15 cellular contexts compared by ENCODE assay signal in the genomic region with DNA sequence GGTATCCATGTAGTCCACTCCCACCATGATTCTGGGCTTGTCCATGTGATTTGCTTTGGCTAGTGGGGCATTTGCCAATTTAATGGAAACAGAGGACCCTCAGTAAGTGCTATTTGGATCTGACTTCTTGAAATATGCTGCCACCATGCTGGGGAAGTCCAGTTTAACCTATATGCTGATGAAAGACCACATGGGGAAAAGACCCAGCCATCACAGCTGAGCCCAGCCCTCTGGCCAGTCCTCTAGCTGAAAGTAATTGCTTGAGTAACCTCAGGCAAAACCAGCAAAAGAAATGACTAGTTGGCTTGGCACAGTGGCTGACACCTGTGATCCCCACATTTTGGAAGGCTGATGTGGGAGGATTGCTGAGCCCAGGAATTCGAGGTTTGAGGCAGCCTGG.
A peak's percentile ranks its signal among the peaks of the same experiment; 100 is the strongest.
DNase-seq lines count a peak whose midpoint lies in the region; ATAC-seq, FAIRE-seq and TF ChIP-seq lines count a peak whose summit lies in the region.
"Had no signal": no experiment of that assay in that cellular context is flagged by ENCODE, and none has a peak within 500 bp of the region (broad histone marks: within the 10 kb centered on the region; RNA-seq: fewer than 3 reads in every experiment).

No MANE protein-coding gene starts in this region.

- no peak overlapping the region for H3K4me3 Mint-ChIP-seq in activated CD4-positive, alpha-beta T cell treated with anti-CD3 and anti-CD28 coated beads, Interleukin-2, amount 10 ng/mL, durations not matched to agents 24 days and 14 days
- no peak overlapping the region for H3K4me3 Mint-ChIP-seq in activated CD4-positive, alpha-beta T cell treated with anti-CD3 and anti-CD28 coated beads for 36 hours
- H3K4me3 Mint-ChIP-seq in stimulated activated effector memory CD8-positive, alpha-beta T cell treated with anti-CD3 and anti-CD28 coated beads, Interleukin-12 subunit alpha, Interleukin-12 subunit beta, amount 100 ng/mL, for 72 hours, result no peak overlapping the region
- no peak overlapping the region for H3K4me3 Mint-ChIP-seq in activated T-cell treated with anti-CD3 and anti-CD28 coated beads, Interleukin-2, amount 50 U/mL, for 4 hours

- POLR2A ChIA-PET in activated CD4-positive, alpha-beta T cell treated with anti-CD3 and anti-CD28 coated beads for 36 hours (lab: Charles Lee), result no interaction called here
- POLR2A ChIA-PET in GM12878 (lab: Charles Lee), result no interaction called here

- no peak overlapping the region for H3K27ac ChIP-seq in GM12878 (ENCODE audit: control insufficient read depth, insufficient read depth)
- H3K27ac ChIP-seq: 22Rv1, BLaER1, GM23248, KMS-11 had no signal

- no peak overlapping the region for H3K9ac ChIP-seq in GM12878 (ENCODE audit: control insufficient read depth, insufficient read depth, low read length)
- H3K9ac ChIP-seq: BLaER1, GM23248, KMS-11 had no signal

- H3K9me3 ChIP-seq in GM12878 (replicated peaks; ENCODE audit: control insufficient read depth, insufficient read depth, low read length), result no peaks in the 10 kb centered on the region; the same call in 2 of the 3 replicates

- in situ Hi-C loops in GM12878 (cut with MboI), result no loop called here

- H2AFZ ChIP-seq in GM12878 (ENCODE audit: control insufficient read depth, low read depth, low read length), result no peak overlapping the region
- H2AFZ ChIP-seq: GM23248 had no signal

- TF ChIP-seq EP300 in GM12878 (IDR thresholded peaks at IDR 0.05; ENCODE audit: borderline replicate concordance in 1 of 2, control insufficient read depth in 1 of 2, low read depth in 2 of 2, low read length in 2 of 2), result no peak

- no peak for TF ChIP-seq POLR2A in GM12878 (IDR thresholded peaks at IDR 0.05; ENCODE audit: low read depth, low read length)

- peaks cover 1 to 32% of the 10 kb centered on the region in 2 experiments for H3K36me3 ChIP-seq in GM12878 (ENCODE audit: control insufficient read depth in 2 of 2, insufficient read depth in 2 of 2, low read length in 1 of 2)

- no peaks in the 10 kb centered on the region; the same call in 1 of the 2 replicates for H4K20me1 ChIP-seq in GM12878 (ENCODE audit: control insufficient read depth, insufficient read depth)
- H4K20me1 ChIP-seq: BLaER1 had no signal

- no peaks in the 10 kb centered on the region for H3K27me3 ChIP-seq in GM12878 (replicated peaks in 1 of 2; ENCODE audit: control insufficient read depth in 2 of 2, insufficient read depth in 2 of 2, low read length in 1 of 2)
- H3K27me3 ChIP-seq: BLaER1 had no signal

- TF ChIP-seq RAD21 in GM12878 (IDR thresholded peaks at IDR 0.05; ENCODE audit: insufficient read depth, low read depth, low read length), result no peak

- H3K4me1 ChIP-seq in GM12878 (ENCODE audit: control insufficient read depth, insufficient read depth, low read length), result no peaks in the 10 kb centered on the region
- H3K4me1 ChIP-seq: BLaER1 had no signal

- no peak overlapping the region for H3K4me3 ChIP-seq in GM12878
- H3K4me3 ChIP-seq: BLaER1, GM23248 had no signal

- 37% methylated on average over 1 of the region's 1 CpG for WGBS in GM12878 (ENCODE audit: insufficient coverage, insufficient replicate concordance, low lambda C conversion rate, missing lambda C conversion rate)

- peaks cover 3% of the 10 kb centered on the region for H3K4me1 Mint-ChIP-seq in activated CD4-positive, alpha-beta T cell treated with anti-CD3 and anti-CD28 coated beads, Interleukin-2, amount 10 ng/mL, durations not matched to agents 24 days and 14 days
- H3K4me1 Mint-ChIP-seq in activated CD4-positive, alpha-beta T cell treated with anti-CD3 and anti-CD28 coated beads for 36 hours, result peaks cover 6% of the 10 kb centered on the region
- no peaks in the 10 kb centered on the region for H3K4me1 Mint-ChIP-seq in stimulated activated effector memory CD8-positive, alpha-beta T cell treated with anti-CD3 and anti-CD28 coated beads, Interleukin-12 subunit alpha, Interleukin-12 subunit beta, amount 100 ng/mL, for 72 hours
- peaks cover 5% of the 10 kb centered on the region for H3K4me1 Mint-ChIP-seq in activated T-cell treated with anti-CD3 and anti-CD28 coated beads, Interleukin-2, amount 50 U/mL, for 4 hours (ENCODE audit: low read depth)

- peaks cover 22% of the 10 kb centered on the region for H3K36me3 Mint-ChIP-seq in activated CD4-positive, alpha-beta T cell treated with anti-CD3 and anti-CD28 coated beads, Interleukin-2, amount 10 ng/mL, durations not matched to agents 24 days and 14 days (ENCODE audit: low read depth)
- peaks cover 12% of the 10 kb centered on the region for H3K36me3 Mint-ChIP-seq in activated CD4-positive, alpha-beta T cell treated with anti-CD3 and anti-CD28 coated beads for 36 hours (ENCODE audit: low read depth)
- H3K36me3 Mint-ChIP-seq in stimulated activated effector memory CD8-positive, alpha-beta T cell treated with anti-CD3 and anti-CD28 coated beads, Interleukin-12 subunit alpha, Interleukin-12 subunit beta, amount 100 ng/mL, for 72 hours, result peaks cover 27% of the 10 kb centered on the region
- H3K36me3 Mint-ChIP-seq in activated T-cell treated with anti-CD3 and anti-CD28 coated beads, Interleukin-2, amount 50 U/mL, for 4 hours (ENCODE audit: insufficient read depth), result peaks cover 18% of the 10 kb centered on the region

- CTCF ChIA-PET in activated CD4-positive, alpha-beta T cell treated with anti-CD3 and anti-CD28 coated beads for 36 hours (lab: Charles Lee), result interaction anchor here (0.5 to 0.6 kb wide), 2 partner anchors 15 to 42 kb away, joined by 3 read pairs; no protein-coding TSS in a partner anchor
- CTCF ChIA-PET in GM12878 (lab: Yijun Ruan, JAX), result interaction anchor here (1.0 to 1.5 kb wide), 4 partner anchors 11 to 66 kb away, joined by 3 read pairs; no protein-coding TSS in a partner anchor

- RAD21 ChIA-PET in GM12878 (lab: Charles Lee; ENCODE audit: unreplicated experiment), result no interaction called here

- SMC1A ChIA-PET in GM12878 (lab: Charles Lee; ENCODE audit: uncharacterized antibody, unreplicated experiment), result interaction anchor here (1.0 to 1.6 kb wide), 3 partner anchors 10 to 22 kb away, joined by 3 to 5 read pairs (median 5); no protein-coding TSS in a partner anchor

- H3K27ac Mint-ChIP-seq in activated CD4-positive, alpha-beta T cell treated with anti-CD3 and anti-CD28 coated beads, Interleukin-2, amount 10 ng/mL, durations not matched to agents 24 days and 14 days, result no peak overlapping the region
- no peak overlapping the region for H3K27ac Mint-ChIP-seq in activated CD4-positive, alpha-beta T cell treated with anti-CD3 and anti-CD28 coated beads for 36 hours
- peak overlapping the region; percentile 29 for H3K27ac Mint-ChIP-seq in stimulated activated effector memory CD8-positive, alpha-beta T cell treated with anti-CD3 and anti-CD28 coated beads, Interleukin-12 subunit alpha, Interleukin-12 subunit beta, amount 100 ng/mL, for 72 hours

- no peak for ATAC-seq in activated CD4-positive, alpha-beta T cell treated with anti-CD3 and anti-CD28 coated beads for 36 hours
- peak; percentile 64 for ATAC-seq in GM12878
- no peak for ATAC-seq in stimulated activated effector memory CD8-positive, alpha-beta T cell treated with anti-CD3 and anti-CD28 coated beads, Interleukin-12 subunit alpha, Interleukin-12 subunit beta, amount 100 ng/mL, for 72 hours
- no peak for ATAC-seq in activated T-cell treated with anti-CD3 and anti-CD28 coated beads, Interleukin-2, amount 50 U/mL, for 4 hours
- ATAC-seq in HG03460 (IDR thresholded peaks at IDR 0.05; ENCODE audit: unreplicated experiment), result no peak

- no peak for TF ChIP-seq CTCF in GM12878 (IDR thresholded peaks at IDR 0.05 in 2 of 3, conservative IDR thresholded peaks at IDR 0.05 in 1 of 3; ENCODE audit: control insufficient read depth in 2 of 3, extremely low read depth in 1 of 3, insufficient read depth in 1 of 3, low read depth in 3 of 3, low read length in 3 of 3)

- H3K79me2 ChIP-seq in GM12878 (ENCODE audit: control insufficient read depth, insufficient read depth, low read length), result no peaks in the 10 kb centered on the region; the same call in 1 of the 2 replicates

- no peak overlapping the region for H3K4me2 ChIP-seq in GM12878 (ENCODE audit: control insufficient read depth, insufficient read depth)
- H3K4me2 ChIP-seq: BLaER1, KMS-11 had no signal

- no peaks in the 10 kb centered on the region for H3K9me3 Mint-ChIP-seq in activated CD4-positive, alpha-beta T cell treated with anti-CD3 and anti-CD28 coated beads, Interleukin-2, amount 10 ng/mL, durations not matched to agents 24 days and 14 days
- H3K9me3 Mint-ChIP-seq in activated CD4-positive, alpha-beta T cell treated with anti-CD3 and anti-CD28 coated beads for 36 hours (ENCODE audit: low read depth), result peaks cover 1% of the 10 kb centered on the region
- H3K9me3 Mint-ChIP-seq in stimulated activated effector memory CD8-positive, alpha-beta T cell treated with anti-CD3 and anti-CD28 coated beads, Interleukin-12 subunit alpha, Interleukin-12 subunit beta, amount 100 ng/mL, for 72 hours, result no peaks in the 10 kb centered on the region
- peaks cover 6% of the 10 kb centered on the region for H3K9me3 Mint-ChIP-seq in activated T-cell treated with anti-CD3 and anti-CD28 coated beads, Interleukin-2, amount 50 U/mL, for 4 hours

- peak; percentile 27 for DNase-seq in activated CD4-positive, alpha-beta T cell treated with anti-CD3 and anti-CD28 coated beads, Interleukin-2, amount 10 ng/mL, durations not matched to agents 24 days and 14 days
- DNase-seq in activated CD4-positive, alpha-beta T cell treated with anti-CD3 and anti-CD28 coated beads for 36 hours, result no peak
- DNase-seq in GM12878 (ENCODE audit: low read depth, low spot score) (no peak), GM03348 (ENCODE audit: low spot score) (no peak)
- no peak for DNase-seq in stimulated activated effector memory CD8-positive, alpha-beta T cell treated with anti-CD3 and anti-CD28 coated beads, Interleukin-12 subunit alpha, Interleukin-12 subunit beta, amount 100 ng/mL, for 72 hours (ENCODE audit: low spot score in 2 of 2)
- no peak for DNase-seq in activated T-cell treated with anti-CD3 and anti-CD28 coated beads, Interleukin-2, amount 50 U/mL, for 4 hours
- DNase-seq: Calu3, DMS79, GM23248, H7 had no signal

- H3K27me3 Mint-ChIP-seq in activated CD4-positive, alpha-beta T cell treated with anti-CD3 and anti-CD28 coated beads, Interleukin-2, amount 10 ng/mL, durations not matched to agents 24 days and 14 days, result no peaks in the 10 kb centered on the region
- no peaks in the 10 kb centered on the region for H3K27me3 Mint-ChIP-seq in activated CD4-positive, alpha-beta T cell treated with anti-CD3 and anti-CD28 coated beads for 36 hours
- no peaks in the 10 kb centered on the region for H3K27me3 Mint-ChIP-seq in activated T-cell treated with anti-CD3 and anti-CD28 coated beads, Interleukin-2, amount 50 U/mL, for 4 hours (ENCODE audit: low read depth)

- BruUV-seq in GM12878 (replicated peaks; lab: Mats Ljungman, UMichigan), result no TSS peak

- FAIRE-seq in GM12878 (lab: Jason Lieb, UNC), result no peak
- FAIRE-seq: GM18507 had no signal

- intact Hi-C loops in activated CD4-positive, alpha-beta T cell treated with anti-CD3 and anti-CD28 coated beads, Interleukin-2, amount 10 ng/mL, durations not matched to agents 24 days and 14 days (cut with micrococcal nuclease), result no loop called here
- intact Hi-C loops in activated CD4-positive, alpha-beta T cell treated with anti-CD3 and anti-CD28 coated beads for 36 hours (cut with DNase I, micrococcal nuclease), result no loop called here
- intact Hi-C loops in GM12878 (cut with micrococcal nuclease; ENCODE audit: unreplicated experiment), result no loop called here
